Comparison of ENCODE assay signal across 1 cellular context in genomic region chr17:47741109-47741792, GRCh38.
TF ChIP-seq lines count a peak whose summit lies in the region.

No MANE protein-coding gene starts in this region.

TF ChIP-seq in K562, 482 proteins besides CTCF, POLR2A, EP300 and RAD21 (continued from another document):
- no peak for TF ChIP-seq MITF (IDR thresholded peaks at IDR 0.05)
- TF ChIP-seq TAF1 (IDR thresholded peaks at IDR 0.05; ENCODE audit: control insufficient read depth, extremely low read depth, insufficient read depth, low read length, severe bottlenecking), result no peak
- TF ChIP-seq HMBOX1 (IDR thresholded peaks at IDR 0.05), result 0 out of 2 replicates have a peak, but pooled peaks have one; percentile 16
- no peak for TF ChIP-seq ETV6 (IDR thresholded peaks at IDR 0.05; ENCODE audit: borderline replicate concordance in 1 of 2, low read depth in 2 of 2, low read length in 1 of 2)
- no peak for TF ChIP-seq ETV6 (CRISPR knock-in tag; IDR thresholded peaks at IDR 0.05; ENCODE audit: borderline replicate concordance)
- TF ChIP-seq CEBPZ (IDR thresholded peaks at IDR 0.05; ENCODE audit: borderline replicate concordance, low read depth, low read length), result no peak
- no peak for TF ChIP-seq CC2D1A (IDR thresholded peaks at IDR 0.05)
- TF ChIP-seq NFXL1 (CRISPR knock-in tag; IDR thresholded peaks at IDR 0.05), result no peak
- TF ChIP-seq IRF2 (CRISPR knock-in tag; IDR thresholded peaks at IDR 0.05), result no peak
- TF ChIP-seq POLR2G (IDR thresholded peaks at IDR 0.05; ENCODE audit: low read depth, low read length), result no peak
- TF ChIP-seq BRF1 (IDR thresholded peaks at IDR 0.05; ENCODE audit: borderline replicate concordance, extremely low read depth, insufficient read length), result no peak
- no peak for TF ChIP-seq MXD1 (CRISPR knock-in tag; IDR thresholded peaks at IDR 0.05; ENCODE audit: borderline replicate concordance, poor library complexity, severe bottlenecking)
- no peak for TF ChIP-seq RBM34 (IDR thresholded peaks at IDR 0.05; ENCODE audit: borderline replicate concordance, insufficient read depth, low read length)
- no peak for TF ChIP-seq SMARCB1 (IDR thresholded peaks at IDR 0.05; ENCODE audit: insufficient read length, low read depth)
- TF ChIP-seq PKNOX1 (IDR thresholded peaks at IDR 0.05), result no peak
- TF ChIP-seq PRMT5 (CRISPR knock-in tag; IDR thresholded peaks at IDR 0.05), result no peak
- 0 out of 2 replicates have a peak, but pooled peaks have one; percentile 39 for TF ChIP-seq ZBTB5 (IDR thresholded peaks at IDR 0.05)
- TF ChIP-seq MNT (conservative IDR thresholded peaks at IDR 0.05), result no peak
- no peak for TF ChIP-seq RBM25 (IDR thresholded peaks at IDR 0.05; ENCODE audit: low read depth, low read length, severe bottlenecking)
- peak; percentile 26; the same call in 1 of the 2 replicates for TF ChIP-seq TSC22D4 (tag; IDR thresholded peaks at IDR 0.05)
- TF ChIP-seq MCM3 (IDR thresholded peaks at IDR 0.05), result peak; percentile 72
- no peak for TF ChIP-seq ZNF511 (CRISPR knock-in tag; IDR thresholded peaks at IDR 0.05)
TF ChIP-seq in K562: peak in this region for 5.
